In the genomic region with DNA sequence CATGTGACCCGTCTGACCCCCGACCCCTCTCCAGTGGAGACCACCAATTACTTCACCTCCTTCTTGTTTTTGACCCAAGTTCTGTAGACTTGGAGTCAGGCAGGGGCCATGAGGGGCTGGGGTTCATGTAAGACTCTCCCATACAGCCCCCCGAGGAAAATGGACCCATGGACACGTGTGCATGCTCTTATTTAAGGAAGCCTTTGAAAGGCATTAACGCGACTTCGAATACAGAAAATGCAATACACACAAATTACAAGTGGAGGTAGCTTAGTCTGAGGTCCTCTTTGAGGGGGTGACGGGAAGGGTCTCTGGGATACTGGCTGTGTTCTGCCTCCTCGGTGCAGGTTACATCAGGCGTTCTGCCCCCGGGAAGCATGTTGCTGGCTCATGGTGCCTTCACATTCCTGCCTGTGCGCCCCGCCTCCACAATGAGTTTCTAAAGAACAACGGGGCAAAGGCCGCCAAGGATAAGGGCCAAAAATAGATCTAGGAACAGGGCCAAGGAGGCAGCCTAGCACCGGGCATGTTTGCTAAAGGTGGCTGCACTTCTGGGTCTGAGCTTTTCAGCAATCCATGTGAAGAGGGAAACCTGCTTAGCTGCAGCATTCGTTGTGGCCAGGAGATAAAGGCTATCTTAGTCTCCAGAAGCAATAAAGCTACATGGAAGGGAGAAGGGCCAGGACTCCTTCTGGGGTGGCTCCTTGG, we compare ENCODE assay signal across 10 cellular contexts. TPM values are rescaled to one million over a fixed set of nuclear protein-coding genes. Genes with fewer than 3 reads are reported as not detected.
DNase-seq lines count a peak whose midpoint lies in the region; ATAC-seq and TF ChIP-seq lines count a peak whose summit lies in the region.
"Had no signal": no experiment of that assay in that cellular context is flagged by ENCODE, and none has a peak within 500 bp of the region (broad histone marks: within the 10 kb centered on the region; RNA-seq: fewer than 3 reads in every experiment).

No MANE protein-coding gene starts in this region.

- POLR2A ChIA-PET in activated CD8-positive, alpha-beta T cell treated with anti-CD3 and anti-CD28 coated beads for 36 hours (lab: Charles Lee), result interaction anchor here (0.6 kb wide), 1 partner anchor 263 kb away, joined by 3 read pairs; no protein-coding TSS in a partner anchor

- H3K27ac Mint-ChIP-seq in activated CD8-positive, alpha-beta T cell treated with anti-CD3 and anti-CD28 coated beads for 36 hours, result no peak overlapping the region
- H3K27ac Mint-ChIP-seq: naive thymus-derived CD8-positive, alpha-beta T cell had no signal

- no peaks in the 10 kb centered on the region for H3K27me3 ChIP-seq in muscle layer of colon (ENCODE audit: control insufficient read depth in 1 of 2, insufficient read depth in 2 of 2, low read length in 2 of 2)

- intact Hi-C loops in activated CD8-positive, alpha-beta T cell treated with anti-CD3 and anti-CD28 coated beads for 36 hours (cut with micrococcal nuclease), result no loop called here

- DNase-seq in OCI-M2 (lab: John Stamatoyannopoulos, UW; ENCODE audit: unreplicated experiment), result peak; percentile 30
- no peak for DNase-seq in COR-L47 (lab: John Stamatoyannopoulos, UW)
- no peak for DNase-seq in activated CD8-positive, alpha-beta T cell treated with anti-CD3 and anti-CD28 coated beads for 36 hours
- DNase-seq in stimulated activated CD4-positive, alpha-beta T cell treated with anti-CD3 and anti-CD28 coated beads, Interleukin-1b, Interleukin-23, amount 100 ng/mL, for 48 hours, result no peak
- DNase-seq in AG08395 (ENCODE audit: low spot score), result no peak
- DNase-seq: Kasumi-1; naive thymus-derived CD8-positive, alpha-beta T cell had no signal

- no peak overlapping the region for H3K4me3 Mint-ChIP-seq in activated CD8-positive, alpha-beta T cell treated with anti-CD3 and anti-CD28 coated beads for 36 hours
- H3K4me3 Mint-ChIP-seq: naive thymus-derived CD8-positive, alpha-beta T cell had no signal

- peaks cover 31% of the 10 kb centered on the region for H3K4me1 ChIP-seq in muscle layer of colon (ENCODE audit: insufficient read depth, low read length)

- H3K27ac ChIP-seq in 22Rv1, result peak overlapping the region; percentile 96
- peak overlapping the region; percentile 5 for H3K27ac ChIP-seq in muscle layer of colon (ENCODE audit: low read depth, low read length)

- no peak overlapping the region for H3K4me3 ChIP-seq in muscle layer of colon (ENCODE audit: low read depth in 1 of 2, low read length in 2 of 2)

- peak; percentile 19 for ATAC-seq in esophagus mucosa
- ATAC-seq in activated CD8-positive, alpha-beta T cell treated with anti-CD3 and anti-CD28 coated beads for 36 hours, result no peak
- ATAC-seq: naive thymus-derived CD8-positive, alpha-beta T cell had no signal

- H3K9ac ChIP-seq in muscle layer of colon (ENCODE audit: low read length), result no peak overlapping the region

- H3K9me3 Mint-ChIP-seq in activated CD8-positive, alpha-beta T cell treated with anti-CD3 and anti-CD28 coated beads for 36 hours, result no peaks in the 10 kb centered on the region
- H3K9me3 Mint-ChIP-seq: naive thymus-derived CD8-positive, alpha-beta T cell had no signal

- peaks cover 76% of the 10 kb centered on the region for H3K36me3 ChIP-seq in muscle layer of colon (ENCODE audit: insufficient read depth, low read length)

- no peaks in the 10 kb centered on the region for H3K4me1 Mint-ChIP-seq in activated CD8-positive, alpha-beta T cell treated with anti-CD3 and anti-CD28 coated beads for 36 hours (ENCODE audit: low read depth)

- H3K36me3 Mint-ChIP-seq in activated CD8-positive, alpha-beta T cell treated with anti-CD3 and anti-CD28 coated beads for 36 hours (ENCODE audit: low read depth), result no peaks in the 10 kb centered on the region
- H3K36me3 Mint-ChIP-seq: naive thymus-derived CD8-positive, alpha-beta T cell had no signal

- H3K27me3 Mint-ChIP-seq in activated CD8-positive, alpha-beta T cell treated with anti-CD3 and anti-CD28 coated beads for 36 hours, result peaks cover under 1% of the 10 kb centered on the region

- TF ChIP-seq CTCF in 22Rv1 (IDR thresholded peaks at IDR 0.05), result no peak
- no peak for TF ChIP-seq CTCF in activated CD8-positive, alpha-beta T cell treated with anti-CD3 and anti-CD28 coated beads for 36 hours (IDR thresholded peaks at IDR 0.05)

- H3K9me3 ChIP-seq in muscle layer of colon (ENCODE audit: low read length), result no peaks in the 10 kb centered on the region

- CTCF ChIA-PET in activated CD8-positive, alpha-beta T cell treated with anti-CD3 and anti-CD28 coated beads for 36 hours (lab: Charles Lee), result no interaction called here

RNA-seq across cellular contexts. Expression of a gene that starts 54.5 kb away (rescaled TPM):
- total RNA-seq in esophagus mucosa, result 1.6 TPM
- 10 to 100 TPM; 10.3 to 11.1 TPM for total RNA-seq in activated CD8-positive, alpha-beta T cell treated with anti-CD3 and anti-CD28 coated beads for 36 hours
